In the genomic region with DNA sequence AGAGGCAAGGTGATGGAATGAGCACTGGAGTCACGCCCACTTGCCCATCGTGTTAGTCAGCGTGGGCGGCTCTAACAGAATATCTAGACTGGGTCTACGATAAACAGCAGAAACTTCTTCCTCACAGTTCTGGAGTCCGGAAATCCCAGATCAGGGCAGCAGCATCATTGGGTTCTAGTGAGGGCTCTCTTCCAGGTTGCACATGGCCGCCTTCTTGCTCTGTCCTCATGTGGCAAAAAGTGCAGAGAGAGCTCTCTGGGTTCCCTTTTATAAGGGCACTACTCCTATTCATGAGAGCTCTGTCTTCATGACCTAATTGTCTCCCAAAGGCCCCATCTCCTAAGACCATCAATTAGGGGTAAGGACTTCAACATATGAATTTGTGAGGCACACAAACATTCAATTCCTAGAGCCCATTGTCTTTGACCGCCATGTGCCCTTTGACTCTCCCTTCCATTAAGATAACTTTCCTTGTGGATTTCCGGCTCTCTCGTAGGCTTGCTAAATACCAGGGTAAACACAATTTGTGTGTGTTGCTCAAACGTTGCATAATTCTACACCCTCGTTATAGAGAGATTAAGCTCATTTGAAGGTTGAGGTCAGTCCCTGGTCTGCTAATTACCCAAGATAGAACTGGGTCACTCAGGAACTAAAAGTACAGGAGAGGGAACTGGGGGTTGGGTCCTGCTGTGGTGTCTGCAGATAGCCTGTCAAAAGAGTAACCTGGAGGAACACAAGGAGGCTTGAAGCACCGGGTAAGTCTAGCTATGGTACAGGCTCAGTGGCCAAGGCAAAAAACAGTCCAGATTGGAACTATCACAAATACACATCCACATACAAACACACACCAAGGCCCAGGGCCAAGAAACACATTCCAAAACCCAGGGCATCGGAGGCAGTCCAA, we compare ENCODE assay signal across 1 cellular context.
TF ChIP-seq lines count a peak whose summit lies in the region.

No MANE protein-coding gene starts in this region.

TF ChIP-seq in K562, 482 proteins besides CTCF, POLR2A, EP300 and RAD21 (continues in another document):
- no peak for TF ChIP-seq ZNF239 (CRISPR knock-in tag; IDR thresholded peaks at IDR 0.05)
- TF ChIP-seq, protein P1, sequence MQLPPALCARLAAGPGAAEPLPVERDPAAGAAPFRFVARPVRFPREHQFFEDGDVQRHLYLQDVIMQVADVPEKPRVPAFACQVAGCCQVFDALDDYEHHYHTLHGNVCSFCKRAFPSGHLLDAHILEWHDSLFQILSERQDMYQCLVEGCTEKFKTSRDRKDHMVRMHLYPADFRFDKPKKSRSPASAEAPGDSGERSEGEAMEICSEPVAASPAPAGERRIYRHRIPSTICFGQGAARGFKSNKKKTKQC (CRISPR knock-in tag; IDR thresholded peaks at IDR 0.05): no peak
- TF ChIP-seq HDAC3 (IDR thresholded peaks at IDR 0.05; ENCODE audit: borderline replicate concordance, partially characterized antibody): peak; percentile 69
- TF ChIP-seq, protein P2, sequence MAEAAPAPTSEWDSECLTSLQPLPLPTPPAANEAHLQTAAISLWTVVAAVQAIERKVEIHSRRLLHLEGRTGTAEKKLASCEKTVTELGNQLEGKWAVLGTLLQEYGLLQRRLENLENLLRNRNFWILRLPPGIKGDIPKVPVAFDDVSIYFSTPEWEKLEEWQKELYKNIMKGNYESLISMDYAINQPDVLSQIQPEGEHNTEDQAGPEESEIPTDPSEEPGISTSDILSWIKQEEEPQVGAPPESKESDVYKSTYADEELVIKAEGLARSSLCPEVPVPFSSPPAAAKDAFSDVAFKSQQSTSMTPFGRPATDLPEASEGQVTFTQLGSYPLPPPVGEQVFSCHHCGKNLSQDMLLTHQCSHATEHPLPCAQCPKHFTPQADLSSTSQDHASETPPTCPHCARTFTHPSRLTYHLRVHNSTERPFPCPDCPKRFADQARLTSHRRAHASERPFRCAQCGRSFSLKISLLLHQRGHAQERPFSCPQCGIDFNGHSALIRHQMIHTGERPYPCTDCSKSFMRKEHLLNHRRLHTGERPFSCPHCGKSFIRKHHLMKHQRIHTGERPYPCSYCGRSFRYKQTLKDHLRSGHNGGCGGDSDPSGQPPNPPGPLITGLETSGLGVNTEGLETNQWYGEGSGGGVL (CRISPR knock-in tag; IDR thresholded peaks at IDR 0.05): no peak
- 0 out of 2 replicates have a peak, but pooled peaks have one; percentile 30 for TF ChIP-seq ELF1 (tag; IDR thresholded peaks at IDR 0.05)
- peak; percentile 49; the same call in 1 of the 2 replicates for TF ChIP-seq NR2C1 (IDR thresholded peaks at IDR 0.05)
- peak; percentile 81 for TF ChIP-seq NR2C1 (tag; IDR thresholded peaks at IDR 0.05)
- 0 out of 2 replicates have a peak, but pooled peaks have one; percentile 35 for TF ChIP-seq TRIM28 (IDR thresholded peaks at IDR 0.05)
- peak; percentile 53; the same call in 1 of the 2 replicates for TF ChIP-seq LCOR (CRISPR knock-in tag; IDR thresholded peaks at IDR 0.05)
- peak; percentile 87 for TF ChIP-seq ETV5 (CRISPR knock-in tag; IDR thresholded peaks at IDR 0.05; ENCODE audit: low read depth)
- no peak for TF ChIP-seq ZNF282 (CRISPR knock-in tag; IDR thresholded peaks at IDR 0.05)
- peak; percentile 87 for TF ChIP-seq ZNF175 (CRISPR knock-in tag; IDR thresholded peaks at IDR 0.05; ENCODE audit: low read depth)
- peak; percentile 68 for TF ChIP-seq CBFA2T2 (conservative IDR thresholded peaks at IDR 0.05)
- TF ChIP-seq RUNX1 (IDR thresholded peaks at IDR 0.05; ENCODE audit: low read depth): no peak
- TF ChIP-seq TRIM24 (IDR thresholded peaks at IDR 0.05): peak; percentile 69 to 85; a peak in 3 of 4 replicates
- TF ChIP-seq MCM7 (IDR thresholded peaks at IDR 0.05): no peak
- TF ChIP-seq KDM5B (IDR thresholded peaks at IDR 0.05; ENCODE audit: insufficient replicate concordance, low read depth, low read length): no peak
- no peak for TF ChIP-seq ZNF561 (CRISPR knock-in tag; conservative IDR thresholded peaks at IDR 0.05)
- TF ChIP-seq MECOM (CRISPR knock-in tag; IDR thresholded peaks at IDR 0.05): peak; percentile 61
- peak in 1 of 2 experiments; percentile 34; a peak in 1 of 4 replicates for TF ChIP-seq MAZ (CRISPR knock-in tag; conservative IDR thresholded peaks at IDR 0.05 in 1 of 2, IDR thresholded peaks at IDR 0.05 in 1 of 2)
- TF ChIP-seq, protein P3, sequence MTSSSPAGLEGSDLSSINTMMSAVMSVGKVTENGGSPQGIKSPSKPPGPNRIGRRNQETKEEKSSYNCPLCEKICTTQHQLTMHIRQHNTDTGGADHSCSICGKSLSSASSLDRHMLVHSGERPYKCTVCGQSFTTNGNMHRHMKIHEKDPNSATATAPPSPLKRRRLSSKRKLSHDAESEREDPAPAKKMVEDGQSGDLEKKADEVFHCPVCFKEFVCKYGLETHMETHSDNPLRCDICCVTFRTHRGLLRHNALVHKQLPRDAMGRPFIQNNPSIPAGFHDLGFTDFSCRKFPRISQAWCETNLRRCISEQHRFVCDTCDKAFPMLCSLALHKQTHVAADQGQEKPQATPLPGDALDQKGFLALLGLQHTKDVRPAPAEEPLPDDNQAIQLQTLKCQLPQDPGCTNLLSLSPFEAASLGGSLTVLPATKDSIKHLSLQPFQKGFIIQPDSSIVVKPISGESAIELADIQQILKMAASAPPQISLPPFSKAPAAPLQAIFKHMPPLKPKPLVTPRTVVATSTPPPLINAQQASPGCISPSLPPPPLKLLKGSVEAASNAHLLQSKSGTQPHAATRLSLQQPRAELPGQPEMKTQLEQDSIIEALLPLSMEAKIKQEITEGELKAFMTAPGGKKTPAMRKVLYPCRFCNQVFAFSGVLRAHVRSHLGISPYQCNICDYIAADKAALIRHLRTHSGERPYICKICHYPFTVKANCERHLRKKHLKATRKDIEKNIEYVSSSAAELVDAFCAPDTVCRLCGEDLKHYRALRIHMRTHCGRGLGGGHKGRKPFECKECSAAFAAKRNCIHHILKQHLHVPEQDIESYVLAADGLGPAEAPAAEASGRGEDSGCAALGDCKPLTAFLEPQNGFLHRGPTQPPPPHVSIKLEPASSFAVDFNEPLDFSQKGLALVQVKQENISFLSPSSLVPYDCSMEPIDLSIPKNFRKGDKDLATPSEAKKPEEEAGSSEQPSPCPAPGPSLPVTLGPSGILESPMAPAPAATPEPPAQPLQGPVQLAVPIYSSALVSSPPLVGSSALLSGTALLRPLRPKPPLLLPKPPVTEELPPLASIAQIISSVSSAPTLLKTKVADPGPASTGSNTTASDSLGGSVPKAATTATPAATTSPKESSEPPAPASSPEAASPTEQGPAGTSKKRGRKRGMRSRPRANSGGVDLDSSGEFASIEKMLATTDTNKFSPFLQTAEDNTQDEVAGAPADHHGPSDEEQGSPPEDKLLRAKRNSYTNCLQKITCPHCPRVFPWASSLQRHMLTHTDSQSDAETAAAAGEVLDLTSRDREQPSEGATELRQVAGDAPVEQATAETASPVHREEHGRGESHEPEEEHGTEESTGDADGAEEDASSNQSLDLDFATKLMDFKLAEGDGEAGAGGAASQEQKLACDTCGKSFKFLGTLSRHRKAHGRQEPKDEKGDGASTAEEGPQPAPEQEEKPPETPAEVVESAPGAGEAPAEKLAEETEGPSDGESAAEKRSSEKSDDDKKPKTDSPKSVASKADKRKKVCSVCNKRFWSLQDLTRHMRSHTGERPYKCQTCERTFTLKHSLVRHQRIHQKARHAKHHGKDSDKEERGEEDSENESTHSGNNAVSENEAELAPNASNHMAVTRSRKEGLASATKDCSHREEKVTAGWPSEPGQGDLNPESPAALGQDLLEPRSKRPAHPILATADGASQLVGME (CRISPR knock-in tag; IDR thresholded peaks at IDR 0.05): no peak
- TF ChIP-seq, protein P4, sequence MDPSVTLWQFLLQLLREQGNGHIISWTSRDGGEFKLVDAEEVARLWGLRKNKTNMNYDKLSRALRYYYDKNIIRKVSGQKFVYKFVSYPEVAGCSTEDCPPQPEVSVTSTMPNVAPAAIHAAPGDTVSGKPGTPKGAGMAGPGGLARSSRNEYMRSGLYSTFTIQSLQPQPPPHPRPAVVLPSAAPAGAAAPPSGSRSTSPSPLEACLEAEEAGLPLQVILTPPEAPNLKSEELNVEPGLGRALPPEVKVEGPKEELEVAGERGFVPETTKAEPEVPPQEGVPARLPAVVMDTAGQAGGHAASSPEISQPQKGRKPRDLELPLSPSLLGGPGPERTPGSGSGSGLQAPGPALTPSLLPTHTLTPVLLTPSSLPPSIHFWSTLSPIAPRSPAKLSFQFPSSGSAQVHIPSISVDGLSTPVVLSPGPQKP (CRISPR knock-in tag; IDR thresholded peaks at IDR 0.05): no peak
- no peak for TF ChIP-seq RFX7 (CRISPR knock-in tag; IDR thresholded peaks at IDR 0.05)
- TF ChIP-seq SOX6 (IDR thresholded peaks at IDR 0.05): peak; percentile 90
- no peak for TF ChIP-seq ZNF785 (CRISPR knock-in tag; IDR thresholded peaks at IDR 0.05)
- TF ChIP-seq, protein P5, sequence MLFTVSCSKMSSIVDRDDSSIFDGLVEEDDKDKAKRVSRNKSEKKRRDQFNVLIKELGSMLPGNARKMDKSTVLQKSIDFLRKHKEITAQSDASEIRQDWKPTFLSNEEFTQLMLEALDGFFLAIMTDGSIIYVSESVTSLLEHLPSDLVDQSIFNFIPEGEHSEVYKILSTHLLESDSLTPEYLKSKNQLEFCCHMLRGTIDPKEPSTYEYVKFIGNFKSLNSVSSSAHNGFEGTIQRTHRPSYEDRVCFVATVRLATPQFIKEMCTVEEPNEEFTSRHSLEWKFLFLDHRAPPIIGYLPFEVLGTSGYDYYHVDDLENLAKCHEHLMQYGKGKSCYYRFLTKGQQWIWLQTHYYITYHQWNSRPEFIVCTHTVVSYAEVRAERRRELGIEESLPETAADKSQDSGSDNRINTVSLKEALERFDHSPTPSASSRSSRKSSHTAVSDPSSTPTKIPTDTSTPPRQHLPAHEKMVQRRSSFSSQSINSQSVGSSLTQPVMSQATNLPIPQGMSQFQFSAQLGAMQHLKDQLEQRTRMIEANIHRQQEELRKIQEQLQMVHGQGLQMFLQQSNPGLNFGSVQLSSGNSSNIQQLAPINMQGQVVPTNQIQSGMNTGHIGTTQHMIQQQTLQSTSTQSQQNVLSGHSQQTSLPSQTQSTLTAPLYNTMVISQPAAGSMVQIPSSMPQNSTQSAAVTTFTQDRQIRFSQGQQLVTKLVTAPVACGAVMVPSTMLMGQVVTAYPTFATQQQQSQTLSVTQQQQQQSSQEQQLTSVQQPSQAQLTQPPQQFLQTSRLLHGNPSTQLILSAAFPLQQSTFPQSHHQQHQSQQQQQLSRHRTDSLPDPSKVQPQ (CRISPR knock-in tag; IDR thresholded peaks at IDR 0.05; ENCODE audit: borderline replicate concordance): no peak
- TF ChIP-seq, protein P6, sequence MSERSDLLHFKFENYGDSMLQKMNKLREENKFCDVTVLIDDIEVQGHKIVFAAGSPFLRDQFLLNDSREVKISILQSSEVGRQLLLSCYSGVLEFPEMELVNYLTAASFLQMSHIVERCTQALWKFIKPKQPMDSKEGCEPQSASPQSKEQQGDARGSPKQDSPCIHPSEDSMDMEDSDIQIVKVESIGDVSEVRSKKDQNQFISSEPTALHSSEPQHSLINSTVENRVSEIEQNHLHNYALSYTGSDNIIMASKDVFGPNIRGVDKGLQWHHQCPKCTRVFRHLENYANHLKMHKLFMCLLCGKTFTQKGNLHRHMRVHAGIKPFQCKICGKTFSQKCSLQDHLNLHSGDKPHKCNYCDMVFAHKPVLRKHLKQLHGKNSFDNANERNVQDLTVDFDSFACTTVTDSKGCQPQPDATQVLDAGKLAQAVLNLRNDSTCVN (CRISPR knock-in tag; IDR thresholded peaks at IDR 0.05): no peak
- no peak for TF ChIP-seq SRSF9 (IDR thresholded peaks at IDR 0.05; ENCODE audit: borderline replicate concordance, low read depth, low read length)
- peak; percentile 47; the same call in 1 of the 2 replicates for TF ChIP-seq SMARCE1 (IDR thresholded peaks at IDR 0.05)
- TF ChIP-seq ZNF584 (CRISPR knock-in tag; IDR thresholded peaks at IDR 0.05; ENCODE audit: low read depth): peak; percentile 84
- TF ChIP-seq, protein P7, sequence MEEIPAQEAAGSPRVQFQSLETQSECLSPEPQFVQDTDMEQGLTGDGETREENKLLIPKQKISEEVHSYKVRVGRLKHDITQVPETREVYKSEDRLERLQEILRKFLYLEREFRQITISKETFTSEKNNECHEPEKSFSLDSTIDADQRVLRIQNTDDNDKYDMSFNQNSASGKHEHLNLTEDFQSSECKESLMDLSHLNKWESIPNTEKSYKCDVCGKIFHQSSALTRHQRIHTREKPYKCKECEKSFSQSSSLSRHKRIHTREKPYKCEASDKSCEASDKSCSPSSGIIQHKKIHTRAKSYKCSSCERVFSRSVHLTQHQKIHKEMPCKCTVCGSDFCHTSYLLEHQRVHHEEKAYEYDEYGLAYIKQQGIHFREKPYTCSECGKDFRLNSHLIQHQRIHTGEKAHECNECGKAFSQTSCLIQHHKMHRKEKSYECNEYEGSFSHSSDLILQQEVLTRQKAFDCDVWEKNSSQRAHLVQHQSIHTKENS (CRISPR knock-in tag; IDR thresholded peaks at IDR 0.05): no peak
- no peak; the same call in 1 of the 2 replicates for TF ChIP-seq MYC (IDR thresholded peaks at IDR 0.05; ENCODE audit: low read depth, low read length)
- no peak for TF ChIP-seq MYC (CRISPR knock-in tag; IDR thresholded peaks at IDR 0.05; ENCODE audit: borderline replicate concordance, low read depth)
- TF ChIP-seq, protein P8, sequence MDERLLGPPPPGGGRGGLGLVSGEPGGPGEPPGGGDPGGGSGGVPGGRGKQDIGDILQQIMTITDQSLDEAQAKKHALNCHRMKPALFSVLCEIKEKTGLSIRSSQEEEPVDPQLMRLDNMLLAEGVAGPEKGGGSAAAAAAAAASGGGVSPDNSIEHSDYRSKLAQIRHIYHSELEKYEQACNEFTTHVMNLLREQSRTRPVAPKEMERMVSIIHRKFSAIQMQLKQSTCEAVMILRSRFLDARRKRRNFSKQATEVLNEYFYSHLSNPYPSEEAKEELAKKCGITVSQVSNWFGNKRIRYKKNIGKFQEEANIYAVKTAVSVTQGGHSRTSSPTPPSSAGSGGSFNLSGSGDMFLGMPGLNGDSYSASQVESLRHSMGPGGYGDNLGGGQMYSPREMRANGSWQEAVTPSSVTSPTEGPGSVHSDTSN (CRISPR knock-in tag; IDR thresholded peaks at IDR 0.05; ENCODE audit: low read depth): no peak
- TF ChIP-seq, protein P8 (tag; conservative IDR thresholded peaks at IDR 0.05; ENCODE audit: low read depth): no peak
- no peak for TF ChIP-seq SREBF2 (CRISPR knock-in tag; IDR thresholded peaks at IDR 0.05)
- peak; percentile 98 for TF ChIP-seq CEBPG (CRISPR knock-in tag; IDR thresholded peaks at IDR 0.05)
- TF ChIP-seq CEBPG (tag; conservative IDR thresholded peaks at IDR 0.05 in 1 of 2, IDR thresholded peaks at IDR 0.05 in 1 of 2): peak; percentile 87 to 99
- peak; percentile 82; the same call in 1 of the 2 replicates for TF ChIP-seq ZKSCAN8 (CRISPR knock-in tag; IDR thresholded peaks at IDR 0.05)
- TF ChIP-seq, protein P9, sequence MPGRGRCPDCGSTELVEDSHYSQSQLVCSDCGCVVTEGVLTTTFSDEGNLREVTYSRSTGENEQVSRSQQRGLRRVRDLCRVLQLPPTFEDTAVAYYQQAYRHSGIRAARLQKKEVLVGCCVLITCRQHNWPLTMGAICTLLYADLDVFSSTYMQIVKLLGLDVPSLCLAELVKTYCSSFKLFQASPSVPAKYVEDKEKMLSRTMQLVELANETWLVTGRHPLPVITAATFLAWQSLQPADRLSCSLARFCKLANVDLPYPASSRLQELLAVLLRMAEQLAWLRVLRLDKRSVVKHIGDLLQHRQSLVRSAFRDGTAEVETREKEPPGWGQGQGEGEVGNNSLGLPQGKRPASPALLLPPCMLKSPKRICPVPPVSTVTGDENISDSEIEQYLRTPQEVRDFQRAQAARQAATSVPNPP (IDR thresholded peaks at IDR 0.05; ENCODE audit: borderline replicate concordance, insufficient read depth, insufficient read length): no peak
